24 cellular contexts compared by ENCODE assay signal in the genomic region with DNA sequence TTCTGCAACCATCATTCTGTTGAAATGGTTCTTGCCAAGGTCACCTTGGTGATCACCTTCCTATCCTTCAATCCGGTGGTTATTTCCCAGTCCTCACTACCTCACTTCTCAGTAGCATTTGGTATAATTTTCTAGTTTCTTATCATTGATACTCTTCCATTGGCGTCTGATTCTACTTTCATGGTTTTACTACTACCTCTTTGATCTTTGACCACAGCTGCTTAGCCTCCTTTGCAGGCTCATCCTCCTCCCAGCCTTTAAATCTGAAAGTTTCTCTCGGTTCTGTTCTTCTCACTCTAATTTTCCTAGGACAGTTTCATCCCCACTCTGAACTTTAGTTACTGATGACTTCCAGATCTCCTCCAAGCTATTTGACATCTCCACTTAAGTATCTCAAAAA.
"Had no signal": no experiment of that assay in that cellular context is flagged by ENCODE, and none has a peak within 500 bp of the region (broad histone marks: within the 10 kb centered on the region; RNA-seq: fewer than 3 reads in every experiment).

No MANE protein-coding gene starts in this region.

- H3K27me3 ChIP-seq: MG63, SJSA1 had no signal

- DNase-seq: IMR-90, Karpas-422, KG1, MG63, NCI-H1092, NCI-H1105 treated with DMSO at 0.1 percent for 48 hours, NCI-H1417 treated with DMSO at 0.1 percent for 48 hours, NCI-H146, NCI-H1694 treated with DMSO at 0.1 percent for 48 hours, NCI-H1930, NCI-H2081, NCI-H2107, NCI-H2171, NCI-H446, NCI-H510A, NCI-H524 treated with DMSO at 0.1 percent for 48 hours, NCI-H69, NCI-H774, Right ventricle myocardium superior, RPMI8226, SIG-M5 had no signal

- H3K4me3 ChIP-seq: MG63, SJSA1, SK-N-MC had no signal

- H3K9me3 ChIP-seq: MG63, SJSA1 had no signal

- ATAC-seq: HepG2 had no signal

- H3K27ac ChIP-seq: SJSA1, SK-N-MC had no signal
